ENCODE assay signal across 25 cellular contexts in genomic region chr18:23704806-23705205, GRCh38. TPM values are rescaled to one million over a fixed set of nuclear protein-coding genes. Genes with fewer than 3 reads are reported as not detected.
DNase-seq lines count a peak whose midpoint lies in the region; ATAC-seq, FAIRE-seq and TF ChIP-seq lines count a peak whose summit lies in the region.
"Had no signal": no experiment of that assay in that cellular context is flagged by ENCODE, and none has a peak within 500 bp of the region (broad histone marks: within the 10 kb centered on the region; RNA-seq: fewer than 3 reads in every experiment).

No MANE protein-coding gene starts in this region.

- H3K9me3 ChIP-seq in A549 (peaks cover 8% of the 10 kb centered on the region; the same call in 2 of the 3 replicates), vagina (no peaks in the 10 kb centered on the region)

- H3K4me1 ChIP-seq in A549 (peaks cover 24% of the 10 kb centered on the region), vagina (no peaks in the 10 kb centered on the region)

- CTCF ChIA-PET in A549 (lab: Yijun Ruan, JAX), result interaction anchor here (0.9 to 6.8 kb wide), 10 partner anchors 11 to 206 kb away, joined by 3 to 89 read pairs (median 26); no protein-coding TSS in a partner anchor

- peak overlapping the region; percentile 4; the same call in 1 of the 3 replicates for H3K4me2 ChIP-seq in A549

- no peak for DNase-seq in Right ventricle myocardium inferior (ENCODE audit: missing footprints)
- DNase-seq in left ventricle myocardium superior, result no peak
- DNase-seq in A549 (ENCODE audit: low read depth in 1 of 2, low spot score in 1 of 2), result no peak
- peak; percentile 25 for DNase-seq in fibroblast of peridontal ligament (ENCODE audit: extremely low read depth)
- no peak for DNase-seq in vagina (ENCODE audit: extremely low spot score in 2 of 2)
- no peak for DNase-seq in NCI-H187 treated with DMSO at 0.1 percent for 48 hours (lab: John Stamatoyannopoulos, UW)
- no peak for DNase-seq in globus pallidus (ENCODE audit: low spot score)
- DNase-seq: ACHN; AML-193; C1 segment of cervical spinal cord; Calu3; CD4-positive, alpha-beta memory T cell; COR-L47; DMS153; DND-41; EL; GDM1; GM23248; H7; HCEC 1CT had no signal

- no peak for TF ChIP-seq POLR2A in A549 (IDR thresholded peaks at IDR 0.05; ENCODE audit: low read length)
- no peak for TF ChIP-seq POLR2A in vagina (IDR thresholded peaks at IDR 0.05)

- TF ChIP-seq CTCF in A549 (IDR thresholded peaks at IDR 0.05) (no peak), vagina (IDR thresholded peaks at IDR 0.05) (no peak)

- no peak for TF ChIP-seq RAD21 in A549 (conservative IDR thresholded peaks at IDR 0.05 in 1 of 2, IDR thresholded peaks at IDR 0.05 in 1 of 2)

- H3K36me3 ChIP-seq in vagina, result no peaks in the 10 kb centered on the region

- TF ChIP-seq EP300 in A549 (IDR thresholded peaks at IDR 0.05), result no peak

- no peaks in the 10 kb centered on the region for H3K27me3 ChIP-seq in vagina

- no peak for FAIRE-seq in A549 (lab: Jason Lieb, UNC)
- FAIRE-seq: A204.1, GM12878, GM19239, H1 had no signal

- POLR2A ChIA-PET in A549 (lab: Yijun Ruan, JAX), result no interaction called here

- no peak overlapping the region for H3K4me3 ChIP-seq in A549
- no peak overlapping the region for H3K4me3 ChIP-seq in vagina
- H3K4me3 ChIP-seq: GM12878, GM23248 had no signal

- ATAC-seq in Right ventricle myocardium inferior (peak; percentile 13), left ventricle myocardium superior (no peak), A549 (no peak)
- ATAC-seq: GM12878 had no signal

- H3K27ac ChIP-seq in A549 (peak overlapping the region in 1 of 2 experiments; percentile 46; a peak in 2 of 6 replicates), vagina (peak overlapping the region; percentile 34)
- H3K27ac ChIP-seq: 22Rv1, GM23248 had no signal

- intact Hi-C loops in Right ventricle myocardium inferior (cut with DNase I), result loop anchor here (10.0 kb wide), 1 partner anchor 190 kb away; no protein-coding TSS in a partner anchor
- intact Hi-C loops in left ventricle myocardium superior (cut with micrococcal nuclease), result loop anchor here (5.0 kb wide), 1 partner anchor 83 kb away; no protein-coding TSS in a partner anchor
- intact Hi-C loops in vagina (cut with DNase I), result loop anchor here (5.0 kb wide), 1 partner anchor 83 kb away; no protein-coding TSS in a partner anchor

TF ChIP-seq in A549, 52 proteins besides CTCF, POLR2A, EP300 and RAD21:
- TF ChIP-seq NFE2L2 (conservative IDR thresholded peaks at IDR 0.05; ENCODE audit: low read length) (no peak), MAFK (IDR thresholded peaks at IDR 0.05; ENCODE audit: partially characterized antibody) (no peak), CEBPB (IDR thresholded peaks at IDR 0.05) (no peak), SREBF2 (IDR thresholded peaks at IDR 0.05) (no peak), ZNF302 (CRISPR knock-in tag; IDR thresholded peaks at IDR 0.05) (no peak), HMGXB4 (CRISPR knock-in tag; IDR thresholded peaks at IDR 0.05; ENCODE audit: borderline replicate concordance) (no peak), CHD4 (IDR thresholded peaks at IDR 0.05; ENCODE audit: borderline replicate concordance) (no peak), RNF2 (IDR thresholded peaks at IDR 0.05; ENCODE audit: borderline replicate concordance, low read depth) (no peak), HOXB13 (CRISPR knock-in tag; IDR thresholded peaks at IDR 0.05; ENCODE audit: low read depth) (no peak), BCL3 (IDR thresholded peaks at IDR 0.05) (no peak), RCOR1 (IDR thresholded peaks at IDR 0.05; ENCODE audit: low read depth, low read length) (no peak), POLR2AphosphoS2 (conservative IDR thresholded peaks at IDR 0.05; ENCODE audit: low read length) (no peak), HEYL (CRISPR knock-in tag; IDR thresholded peaks at IDR 0.05) (no peak), FOSL2 (IDR thresholded peaks at IDR 0.05) (no peak), FOSL2 (CRISPR knock-in tag; IDR thresholded peaks at IDR 0.05) (no peak), ZC3H11A (IDR thresholded peaks at IDR 0.05) (no peak), SMC3 (IDR thresholded peaks at IDR 0.05) (no peak), EHMT2 (IDR thresholded peaks at IDR 0.05; ENCODE audit: low read depth) (no peak)

RNA-seq across cellular contexts. Expression of gene LAMA3, which starts 15.6 kb away (rescaled TPM):
- total RNA-seq in Right ventricle myocardium inferior (4.1 TPM), left ventricle myocardium superior (3.4 TPM), vagina (106 TPM)
- polyA plus RNA-seq in A549 (2011; rRNA removed) (31.0 and 40.1 TPM in 2 replicates), A549 (2017; fragmentation: RNase III; extraction: RNeasy Plus Mini Kit Qiagen cat#74134 plus additional on column Dnase treatment) (18.2 to 24.1 TPM (median 19.4 TPM) in 3 replicates)
- 9.6 and 11.6 TPM in 2 replicates for polyA plus RNA-seq in A549 (2012; cell fraction: cytosol; rRNA removed)
- 26.8 and 38.7 TPM in 2 replicates for polyA plus RNA-seq in A549 (2012; cell fraction: nucleus; rRNA removed)
- polyA minus RNA-seq in A549 (2011; rRNA and poly(A)+ RNA removed), result 41.6 and 42.2 TPM in 2 replicates
- total RNA-seq: CD4-positive, alpha-beta memory T cell had no signal
- polyA plus RNA-seq: CD4-positive, alpha-beta memory T cell had no signal

RNA-seq across cellular contexts. Expression of gene ANKRD29, which starts 42.1 kb away (rescaled TPM):
- total RNA-seq in Right ventricle myocardium inferior (6.8 TPM), left ventricle myocardium superior (9.8 TPM), vagina (32.9 TPM)
- polyA plus RNA-seq in A549 (2011; rRNA removed) (25.2 and 25.4 TPM in 2 replicates), A549 (2017; fragmentation: RNase III; extraction: RNeasy Plus Mini Kit Qiagen cat#74134 plus additional on column Dnase treatment) (12.4 to 17.4 TPM (median 17.2 TPM) in 3 replicates)
- 10.5 and 12.3 TPM in 2 replicates for polyA plus RNA-seq in A549 (2012; cell fraction: cytosol; rRNA removed)
- 13.5 and 15.5 TPM in 2 replicates for polyA plus RNA-seq in A549 (2012; cell fraction: nucleus; rRNA removed)
- 13.2 and 17.2 TPM in 2 replicates for polyA minus RNA-seq in A549 (2011; rRNA and poly(A)+ RNA removed)
- total RNA-seq: CD4-positive, alpha-beta memory T cell had no signal

Comparison
In these comparisons a context has a peak if more than half of its experiments do, and no peak if none do; other contexts are left out.
1. RNA of gene LAMA3, which starts 15.6 kb away (total RNA-seq): 106 TPM in vagina (single experiment); 4.1 TPM in Right ventricle myocardium inferior (single experiment) and 3.4 TPM in left ventricle myocardium superior (single experiment); every median in the first group is over 10 times any median in the second.